Comparison of ENCODE assay signal across 8 cellular contexts in the genomic region with DNA sequence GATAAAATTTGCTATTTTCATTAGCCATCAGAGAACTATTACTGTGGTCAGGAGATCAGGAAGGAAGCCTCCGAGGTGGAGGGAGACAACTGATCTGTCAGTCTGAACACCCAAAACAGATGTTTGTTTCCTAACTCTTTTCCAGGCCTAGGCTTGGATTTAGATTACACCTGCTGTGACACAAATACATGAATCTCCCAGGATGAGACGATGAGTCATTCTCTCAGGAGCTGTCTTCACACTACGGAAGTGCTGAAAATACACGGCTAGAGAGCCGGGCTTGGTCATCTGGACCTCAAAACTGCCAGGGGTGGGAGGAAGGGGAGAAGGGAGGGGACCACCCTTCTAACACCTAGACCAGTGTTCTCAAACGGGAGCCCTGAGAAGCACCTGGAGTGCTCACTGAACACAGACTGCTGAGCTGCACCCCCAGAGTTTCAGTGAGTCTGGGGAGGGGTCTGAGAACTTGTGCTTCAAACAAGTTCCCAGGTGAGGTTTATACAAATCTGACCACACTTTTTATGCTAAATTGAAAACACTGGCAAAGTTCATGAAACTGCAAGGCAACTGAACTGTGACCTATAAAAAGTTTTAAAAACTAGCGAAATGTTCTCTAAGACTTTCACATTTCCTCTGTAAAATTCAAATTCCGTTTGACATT.
A peak's percentile ranks its signal among the peaks of the same experiment; 100 is the strongest.
DNase-seq lines count a peak whose midpoint lies in the region; ATAC-seq and TF ChIP-seq lines count a peak whose summit lies in the region.

No MANE protein-coding gene starts in this region.

- peaks cover 2% of the 10 kb centered on the region; the same call in 1 of the 2 replicates for H3K79me2 ChIP-seq in H9 (ENCODE audit: insufficient read depth, low read length)

- DNase-seq in M059J (ENCODE audit: low read depth) (peak; percentile 16), aorta (no peak), H9 (no peak)
- DNase-seq in stimulated activated naive CD4-positive, alpha-beta T cell treated with Interleukin-2 at 50 U/mL for 16 hours (lab: John Stamatoyannopoulos, UW), result no peak
- no peak for DNase-seq in activated effector memory CD4-positive, alpha-beta T cell treated with anti-CD3 and anti-CD28 coated beads, Interleukin-2, amount 50 U/mL, for 16 hours

- no peaks in the 10 kb centered on the region for H4K20me1 ChIP-seq in H9 (ENCODE audit: control insufficient read depth, insufficient read depth, insufficient read length)

- H2BK20ac ChIP-seq in H9 (ENCODE audit: low read depth, low read length, poor library complexity, severe bottlenecking), result no peak overlapping the region

- peak overlapping the region in 1 of 2 donors; percentile 15 for H3K9ac ChIP-seq in mucosa of rectum (ENCODE audit: low read depth in 1 of 2, low read length in 2 of 2)
- no peak overlapping the region for H3K9ac ChIP-seq in H9 (ENCODE audit: extremely low read depth, insufficient read length, low read length)

- TF ChIP-seq CTCF in H9 (conservative IDR thresholded peaks at IDR 0.05), result no peak

- no peak overlapping the region for H4K91ac ChIP-seq in H9 (ENCODE audit: insufficient read length, low read depth, low read length)

- H4K8ac ChIP-seq in H9 (replicated peaks; ENCODE audit: insufficient read length, low read depth, low read length), result no peak overlapping the region

- no peaks in the 10 kb centered on the region for H3K79me1 ChIP-seq in H9 (ENCODE audit: insufficient read depth, low read depth, low read length, poor library complexity, severe bottlenecking)

- H3K27ac ChIP-seq in mucosa of rectum (ENCODE audit: low read depth in 2 of 2, low read length in 2 of 2), result peak overlapping the region; percentile 49 to 52
- no peak overlapping the region for H3K27ac ChIP-seq in aorta (ENCODE audit: low read depth in 1 of 2, low read length in 2 of 2)
- no peak overlapping the region for H3K27ac ChIP-seq in H9 (ENCODE audit: insufficient read length, low read depth, low read length)

- H3K4me3 Mint-ChIP-seq in H9, result no peak overlapping the region

- no peak overlapping the region for H2BK12ac ChIP-seq in H9 (ENCODE audit: insufficient read length, low read depth, low read length)

- H3K27me3 ChIP-seq in mucosa of rectum (ENCODE audit: control insufficient read depth in 2 of 2, insufficient read depth in 2 of 2, low read length in 2 of 2) (no peaks in the 10 kb centered on the region), aorta (ENCODE audit: control insufficient read depth in 1 of 2, insufficient read depth in 2 of 2, low read length in 1 of 2) (no peaks in the 10 kb centered on the region), H9 (ENCODE audit: insufficient read depth, low read length) (0 out of 2 replicates have a peak, but pooled peaks cover 2% of the 10 kb centered on the region)

- no peak overlapping the region for H2BK5ac ChIP-seq in H9 (ENCODE audit: insufficient read length, low read length)

- H3T11ph ChIP-seq in H9 (ENCODE audit: low read length), result no peak overlapping the region

- ATAC-seq in GM18868 (IDR thresholded peaks at IDR 0.05; ENCODE audit: unreplicated experiment) (peak; percentile 19), HG02678 (IDR thresholded peaks at IDR 0.05; ENCODE audit: unreplicated experiment) (peak; percentile 35), aorta (ENCODE audit: low FRiP score) (no peak)

- H3K4me1 ChIP-seq in mucosa of rectum (ENCODE audit: control insufficient read depth in 2 of 2, insufficient read depth in 2 of 2, low read length in 2 of 2) (peaks cover 28 to 47% of the 10 kb centered on the region in 2 donors), aorta (ENCODE audit: control insufficient read depth in 1 of 2, insufficient read depth in 2 of 2, low read length in 2 of 2) (no peaks in the 10 kb centered on the region), H9 (ENCODE audit: insufficient read depth, low read length) (peaks cover 9% of the 10 kb centered on the region)

- no peak overlapping the region for H2AFZ ChIP-seq in H9 (ENCODE audit: low read length)

- H2AK5ac ChIP-seq in H9 (ENCODE audit: insufficient read length, low read length), result no peak overlapping the region

- H3K27me3 Mint-ChIP-seq in H9 (ENCODE audit: low read depth), result no peaks in the 10 kb centered on the region

- H2BK120ac ChIP-seq in H9 (ENCODE audit: low read depth, low read length, poor library complexity, severe bottlenecking), result no peak overlapping the region

- H3K4ac ChIP-seq in H9 (ENCODE audit: low read depth, low read length), result no peak overlapping the region

- H3K23ac ChIP-seq in H9 (ENCODE audit: insufficient read length, low read depth, low read length), result no peak overlapping the region

- H3K4me3 ChIP-seq in mucosa of rectum (ENCODE audit: low read length in 2 of 2), result no peak overlapping the region
- no peak overlapping the region for H3K4me3 ChIP-seq in aorta (ENCODE audit: low read length in 2 of 2)

- no peaks in the 10 kb centered on the region for H3K9me3 ChIP-seq in mucosa of rectum (ENCODE audit: control insufficient read depth in 2 of 2, low read length in 2 of 2)
- no peaks in the 10 kb centered on the region for H3K9me3 ChIP-seq in aorta (ENCODE audit: control insufficient read depth, low read length)
- no peaks in the 10 kb centered on the region for H3K9me3 ChIP-seq in H9 (ENCODE audit: control insufficient read depth, low read depth, low read length)

- intact Hi-C loops in aorta (cut with DNase I), result no loop called here

- no peak overlapping the region for H3K56ac ChIP-seq in H9 (ENCODE audit: insufficient read length, low read depth, low read length)

- no peak overlapping the region for H4K5ac ChIP-seq in H9 (ENCODE audit: insufficient read length, low read depth, low read length)

- no peaks in the 10 kb centered on the region for H3K36me3 ChIP-seq in mucosa of rectum (ENCODE audit: control insufficient read depth in 2 of 2, insufficient read depth in 2 of 2, low read length in 2 of 2)
- H3K36me3 ChIP-seq in aorta (ENCODE audit: control insufficient read depth in 1 of 2, insufficient read depth in 2 of 2, low read length in 1 of 2), result no peaks in the 10 kb centered on the region

- peaks cover 31 to 34% of the 10 kb centered on the region in 2 experiments for H3K4me1 Mint-ChIP-seq in H9

- no peak overlapping the region for H3K18ac ChIP-seq in H9 (ENCODE audit: insufficient read length, low read depth, low read length)

- H3K4me2 ChIP-seq in H9 (ENCODE audit: insufficient read depth, insufficient read length, low read length), result no peak overlapping the region

- no peak overlapping the region for H3K14ac ChIP-seq in H9 (ENCODE audit: insufficient read depth, low read length)

- H3K9me3 Mint-ChIP-seq in H9, result no peaks in the 10 kb centered on the region; a peak in 1 of 5 replicates

- H3K27ac Mint-ChIP-seq in H9, result peak overlapping the region in 1 of 3 experiments; percentile 57; a peak in 2 of 7 replicates

- no peaks in the 10 kb centered on the region for H3K23me2 ChIP-seq in H9 (ENCODE audit: insufficient read length, low read depth, low read length, poor library complexity, severe bottlenecking)

- no peak overlapping the region for H2BK15ac ChIP-seq in H9 (ENCODE audit: low read depth, low read length)

- H3K36me3 Mint-ChIP-seq in H9 (ENCODE audit: insufficient read depth in 1 of 3, low read depth in 3 of 3), result no peaks in the 10 kb centered on the region; a peak in 1 of 7 replicates

- 84 to 88% methylated on average over 8 of the region's 8 CpGs for WGBS in aorta, 2 donors
- WGBS in H9 (ENCODE audit: extremely low coverage, insufficient read length, low lambda C conversion rate), result no CpG with 5 or more reads among the region's 8 CpGs

Comparison
In these comparisons a context has a peak if more than half of its experiments do, and no peak if none do; other contexts are left out.
1. H3K27ac ChIP-seq: peak in mucosa of rectum (2 of 2); none in aorta (0 of 2) and H9 (single experiment).